1 cellular context compared by ENCODE assay signal in genomic region chr19:45106363-45106762, GRCh38. TPM values are rescaled to one million over a fixed set of nuclear protein-coding genes. Genes with fewer than 3 reads are reported as not detected.
"Had no signal": no experiment of that assay in that cellular context is flagged by ENCODE, and none has a peak within 500 bp of the region (broad histone marks: within the 10 kb centered on the region; RNA-seq: fewer than 3 reads in every experiment).

No MANE protein-coding gene starts in this region.

RNA-seq across cellular contexts. Expression of gene NKPD1, which starts 54.4 kb away (rescaled TPM):
- polyA plus RNA-seq: IgD-negative memory B cell had no signal
